Comparison of ENCODE assay signal across 16 cellular contexts in genomic region chr3:23052230-23053019, GRCh38.
DNase-seq lines count a peak whose midpoint lies in the region; ATAC-seq, FAIRE-seq and TF ChIP-seq lines count a peak whose summit lies in the region.
"Had no signal": no experiment of that assay in that cellular context is flagged by ENCODE, and none has a peak within 500 bp of the region (broad histone marks: within the 10 kb centered on the region; RNA-seq: fewer than 3 reads in every experiment).

No MANE protein-coding gene starts in this region.

- no peak overlapping the region for H2BK20ac ChIP-seq in H1 (ENCODE audit: low read length)

- no peak overlapping the region for H3K18ac ChIP-seq in H1 (ENCODE audit: extremely low read depth, low read length)

- H3K4me1 ChIP-seq in NT2/D1 (ENCODE audit: insufficient read depth, insufficient read length) (no peaks in the 10 kb centered on the region), H1 (replicated peaks in 1 of 4; ENCODE audit: control insufficient read depth in 3 of 4, insufficient read depth in 4 of 4, low read length in 3 of 4) (no peaks in the 10 kb centered on the region)

- no peak for TF ChIP-seq POLR2A in GM12891 (IDR thresholded peaks at IDR 0.05; ENCODE audit: low read depth, low read length)
- no peak for TF ChIP-seq POLR2A in H1 (IDR thresholded peaks at IDR 0.05; ENCODE audit: control extremely low read depth in 1 of 2, low read depth in 2 of 2, low read length in 2 of 2)

- no peak overlapping the region for H4K5ac ChIP-seq in H1 (ENCODE audit: insufficient read length, low read depth, low read length)

- H2BK120ac ChIP-seq in H1 (replicated peaks; ENCODE audit: low read depth, low read length), result no peak overlapping the region

- peak; percentile 56 to 77 (median 71) for TF ChIP-seq CTCF in H1 (IDR thresholded peaks at IDR 0.05; ENCODE audit: control extremely low read depth in 1 of 3, insufficient read depth in 1 of 3, low read depth in 1 of 3, low read length in 3 of 3)
- TF ChIP-seq CTCF in retinal pigment epithelial cell (conservative IDR thresholded peaks at IDR 0.05; ENCODE audit: low read depth, low read length), result peak; percentile 10

- no peak overlapping the region for H2BK15ac ChIP-seq in H1 (ENCODE audit: low read length)

- H3K4me3 ChIP-seq in NT2/D1 (ENCODE audit: insufficient read length, low read depth) (no peak overlapping the region), H1 (ENCODE audit: extremely low read depth in 1 of 4, insufficient read depth in 2 of 4, low read depth in 3 of 4, low read length in 4 of 4) (no peak overlapping the region), retinal pigment epithelial cell (ENCODE audit: low read length) (no peak overlapping the region)
- H3K4me3 ChIP-seq: skin epidermis had no signal

- H3K9me3 ChIP-seq in NT2/D1 (ENCODE audit: insufficient read depth, low read length) (no peaks in the 10 kb centered on the region), H1 (ENCODE audit: insufficient read depth in 2 of 2, low read depth in 1 of 2, low read length in 1 of 2) (no peaks in the 10 kb centered on the region)

- no peak overlapping the region for H2BK5ac ChIP-seq in H1 (ENCODE audit: low read depth, low read length)

- H3K27ac Mint-ChIP-seq in activated CD8-positive, alpha-beta memory T cell treated with anti-CD3 and anti-CD28 coated beads, Interleukin-2, amount 10 ng/mL, durations not matched to agents 7 days and 5 days, result no peak overlapping the region
- H3K27ac Mint-ChIP-seq: CD14-positive monocyte, T-helper 17 cell had no signal

- peak; percentile 58 to 68 for TF ChIP-seq RAD21 in H1 (IDR thresholded peaks at IDR 0.05 in 1 of 2, conservative IDR thresholded peaks at IDR 0.05 in 1 of 2; ENCODE audit: low read depth in 2 of 2, low read length in 2 of 2)

- no peaks in the 10 kb centered on the region for H3K27me3 ChIP-seq in NT2/D1 (ENCODE audit: insufficient read depth, insufficient read length)
- H3K27me3 ChIP-seq in H1 (replicated peaks in 1 of 4; ENCODE audit: control insufficient read depth in 3 of 4, extremely low read depth in 1 of 4, insufficient read depth in 3 of 4, low read length in 3 of 4), result no peaks in the 10 kb centered on the region

- no peaks in the 10 kb centered on the region for H3K4me1 Mint-ChIP-seq in activated CD8-positive, alpha-beta memory T cell treated with anti-CD3 and anti-CD28 coated beads, Interleukin-2, amount 10 ng/mL, durations not matched to agents 7 days and 5 days
- H3K4me1 Mint-ChIP-seq: T-helper 17 cell had no signal

- 84% methylated on average over 9 of the region's 9 CpGs; no CpG with 5 or more reads in 1 of the 2 experiments for WGBS in H1 (ENCODE audit: extremely low coverage in 1 of 2, insufficient coverage in 1 of 2, insufficient read length in 1 of 2, insufficient replicate concordance in 2 of 2, low coverage in 1 of 2, low lambda C conversion rate in 2 of 2, missing lambda C conversion rate in 1 of 2), 2 experiments

- no peak overlapping the region for H2AK5ac ChIP-seq in H1 (ENCODE audit: low read depth, low read length)

- H3K56ac ChIP-seq in H1 (replicated peaks; ENCODE audit: insufficient read length, low read depth, low read length), result no peak overlapping the region

- no peak for ATAC-seq in HG03025 (IDR thresholded peaks at IDR 0.05; ENCODE audit: low FRiP score, unreplicated experiment)
- ATAC-seq in activated CD8-positive, alpha-beta memory T cell treated with anti-CD3 and anti-CD28 coated beads, Interleukin-2, amount 10 ng/mL, durations not matched to agents 7 days and 5 days, result no peak
- ATAC-seq: T-helper 17 cell had no signal

- peak; percentile 5 for FAIRE-seq in GM12891 (lab: Jason Lieb, UNC)
- no peak for FAIRE-seq in H1 (lab: Jason Lieb, UNC)
- FAIRE-seq: endothelial cell of umbilical vein, kidney had no signal

- no peak overlapping the region for H3K9ac ChIP-seq in NT2/D1 (ENCODE audit: insufficient read length, low read depth)
- H3K9ac ChIP-seq in H1 (replicated peaks in 1 of 4; ENCODE audit: extremely low read depth in 1 of 4, low read depth in 3 of 4, low read length in 3 of 4), result no peak overlapping the region

- H3K23me2 ChIP-seq in H1 (ENCODE audit: low read depth, low read length), result no peaks in the 10 kb centered on the region; the same call in 1 of the 2 replicates

- H3K14ac ChIP-seq in H1 (ENCODE audit: insufficient read length), result no peak overlapping the region

- no peaks in the 10 kb centered on the region for H4K20me1 ChIP-seq in H1 (replicated peaks in 1 of 2; ENCODE audit: control insufficient read depth in 1 of 2, insufficient read depth in 2 of 2, low read length in 2 of 2)

- H3K4me3 Mint-ChIP-seq in activated CD8-positive, alpha-beta memory T cell treated with anti-CD3 and anti-CD28 coated beads, Interleukin-2, amount 10 ng/mL, durations not matched to agents 7 days and 5 days, result no peak overlapping the region
- H3K4me3 Mint-ChIP-seq: CD14-positive monocyte, T-helper 17 cell had no signal

- H3K36me3 Mint-ChIP-seq in activated CD8-positive, alpha-beta memory T cell treated with anti-CD3 and anti-CD28 coated beads, Interleukin-2, amount 10 ng/mL, durations not matched to agents 7 days and 5 days, result no peaks in the 10 kb centered on the region
- H3K36me3 Mint-ChIP-seq: CD14-positive monocyte had no signal

- no peak overlapping the region for H2AFZ ChIP-seq in H1 (ENCODE audit: low read length)

- H4K91ac ChIP-seq in H1 (replicated peaks; ENCODE audit: insufficient read length, low read length), result no peak overlapping the region

- H3K4ac ChIP-seq in H1 (replicated peaks; ENCODE audit: insufficient read length, low read depth, low read length), result no peak overlapping the region

- H3K9me3 Mint-ChIP-seq in activated CD8-positive, alpha-beta memory T cell treated with anti-CD3 and anti-CD28 coated beads, Interleukin-2, amount 10 ng/mL, durations not matched to agents 7 days and 5 days (ENCODE audit: low read depth), result no peaks in the 10 kb centered on the region

- H2BK12ac ChIP-seq in H1 (ENCODE audit: low read depth, low read length), result no peak overlapping the region

- no peak overlapping the region for H4K8ac ChIP-seq in H1 (ENCODE audit: extremely low read depth, insufficient read depth, low read length)

- TF ChIP-seq EP300 in H1 (IDR thresholded peaks at IDR 0.05; ENCODE audit: borderline replicate concordance in 1 of 2, low read depth in 2 of 2, low read length in 2 of 2), result no peak

- H3K36me3 ChIP-seq in NT2/D1 (ENCODE audit: insufficient read depth, insufficient read length, low read length), result no peaks in the 10 kb centered on the region
- H3K36me3 ChIP-seq in H1 (ENCODE audit: control insufficient read depth in 2 of 4, insufficient read depth in 4 of 4, low read length in 3 of 4), result no peaks in the 10 kb centered on the region

- H3K4me2 ChIP-seq in H1 (ENCODE audit: insufficient read depth in 1 of 2, low read depth in 2 of 2, low read length in 2 of 2), result no peak overlapping the region

- H3K79me2 ChIP-seq in H1 (ENCODE audit: control insufficient read depth in 1 of 2, insufficient read depth in 2 of 2, low read length in 2 of 2), result no peaks in the 10 kb centered on the region

- H3K27me3 Mint-ChIP-seq in activated CD8-positive, alpha-beta memory T cell treated with anti-CD3 and anti-CD28 coated beads, Interleukin-2, amount 10 ng/mL, durations not matched to agents 7 days and 5 days, result no peaks in the 10 kb centered on the region
- H3K27me3 Mint-ChIP-seq: T-helper 17 cell had no signal

- DNase-seq in GM12891 (ENCODE audit: insufficient read length, low spot score) (no peak), NT2/D1 (ENCODE audit: low read depth, low spot score) (peak; percentile 16), H1 (ENCODE audit: low read depth in 1 of 2, low spot score in 2 of 2) (peak; percentile 27 to 62), retinal pigment epithelial cell (ENCODE audit: low read depth) (no peak), activated gamma-delta T cell treated with Interleukin-2 at 50 U/mL for 16 hours (no peak)
- DNase-seq in activated CD8-positive, alpha-beta memory T cell treated with anti-CD3 and anti-CD28 coated beads, Interleukin-2, amount 10 ng/mL, durations not matched to agents 7 days and 5 days, result no peak
- DNase-seq: activated CD4-positive, alpha-beta T cell treated with anti-CD3 and anti-CD28 coated beads for 48 hours; kidney; NCI-H2029 treated with DMSO at 0.1 percent for 48 hours; NCI-H748 treated with DMSO at 0.1 percent for 48 hours; stimulated activated naive CD4-positive, alpha-beta T cell; T-helper 17 cell had no signal

- POLR2A ChIA-PET in H1 (lab: Charles Lee; ENCODE audit: partially characterized antibody), result interaction anchor here (1.5 kb wide), 1 partner anchor 32 kb away, joined by 4 read pairs; no protein-coding TSS in a partner anchor

- no peak overlapping the region for H3K23ac ChIP-seq in H1 (ENCODE audit: insufficient read length)

- no peaks in the 10 kb centered on the region for H3K79me1 ChIP-seq in H1 (ENCODE audit: low read depth, low read length)

- CTCF ChIA-PET in H1 (lab: Charles Lee; ENCODE audit: partially characterized antibody), result interaction anchor here (0.6 to 1.3 kb wide), 5 partner anchors 11 to 1453 kb away, joined by 3 to 4 read pairs (median 3); no protein-coding TSS in a partner anchor
- CTCF ChIA-PET in activated CD8-positive, alpha-beta memory T cell treated with anti-CD3 and anti-CD28 coated beads, Interleukin-2, amount 10 ng/mL, durations not matched to agents 7 days and 5 days (lab: Charles Lee), result no interaction called here

- no peak overlapping the region for H3K27ac ChIP-seq in H1 (ENCODE audit: low read depth, low read length)

TF ChIP-seq in GM12891, 5 proteins besides CTCF, POLR2A, EP300 and RAD21:
- TF ChIP-seq SPI1 (IDR thresholded peaks at IDR 0.05; ENCODE audit: low read depth, low read length) (no peak), PAX5 (IDR thresholded peaks at IDR 0.05; ENCODE audit: insufficient read depth, low read length, severe bottlenecking) (no peak), TAF1 (IDR thresholded peaks at IDR 0.05; ENCODE audit: low read depth, low read length) (no peak), POLR2AphosphoS5 (IDR thresholded peaks at IDR 0.05; ENCODE audit: low read depth, low read length) (no peak), POU2F2 (IDR thresholded peaks at IDR 0.05; ENCODE audit: low read depth, low read length) (no peak)

TF ChIP-seq in H1, 55 proteins besides CTCF, POLR2A, EP300 and RAD21:
- TF ChIP-seq TAF1 (IDR thresholded peaks at IDR 0.05; ENCODE audit: low read depth, low read length) (no peak), SIX5 (IDR thresholded peaks at IDR 0.05; ENCODE audit: low read depth, low read length) (no peak), BCL11A (IDR thresholded peaks at IDR 0.05; ENCODE audit: low read depth in 2 of 2, low read length in 2 of 2) (no peak), SP1 (IDR thresholded peaks at IDR 0.05; ENCODE audit: low read depth, low read length) (no peak), SP4 (IDR thresholded peaks at IDR 0.05; ENCODE audit: low read length) (no peak), SAP30 (IDR thresholded peaks at IDR 0.05; ENCODE audit: insufficient read depth, insufficient replicate concordance, low read length) (no peak), KDM5A (IDR thresholded peaks at IDR 0.05; ENCODE audit: low read length) (no peak)

Comparison
In these comparisons a context has a peak if more than half of its experiments do, and no peak if none do; other contexts are left out.
1. DNase-seq: peak in NT2/D1 (single experiment) and H1 (2 of 2); none in GM12891 (single experiment), retinal pigment epithelial cell (single experiment), activated gamma-delta T cell treated with Interleukin-2 at 50 U/mL for 16 hours (single experiment) and activated CD8-positive, alpha-beta memory T cell treated with anti-CD3 and anti-CD28 coated beads, Interleukin-2, amount 10 ng/mL, durations not matched to agents 7 days and 5 days (single experiment).